In the genomic region with DNA sequence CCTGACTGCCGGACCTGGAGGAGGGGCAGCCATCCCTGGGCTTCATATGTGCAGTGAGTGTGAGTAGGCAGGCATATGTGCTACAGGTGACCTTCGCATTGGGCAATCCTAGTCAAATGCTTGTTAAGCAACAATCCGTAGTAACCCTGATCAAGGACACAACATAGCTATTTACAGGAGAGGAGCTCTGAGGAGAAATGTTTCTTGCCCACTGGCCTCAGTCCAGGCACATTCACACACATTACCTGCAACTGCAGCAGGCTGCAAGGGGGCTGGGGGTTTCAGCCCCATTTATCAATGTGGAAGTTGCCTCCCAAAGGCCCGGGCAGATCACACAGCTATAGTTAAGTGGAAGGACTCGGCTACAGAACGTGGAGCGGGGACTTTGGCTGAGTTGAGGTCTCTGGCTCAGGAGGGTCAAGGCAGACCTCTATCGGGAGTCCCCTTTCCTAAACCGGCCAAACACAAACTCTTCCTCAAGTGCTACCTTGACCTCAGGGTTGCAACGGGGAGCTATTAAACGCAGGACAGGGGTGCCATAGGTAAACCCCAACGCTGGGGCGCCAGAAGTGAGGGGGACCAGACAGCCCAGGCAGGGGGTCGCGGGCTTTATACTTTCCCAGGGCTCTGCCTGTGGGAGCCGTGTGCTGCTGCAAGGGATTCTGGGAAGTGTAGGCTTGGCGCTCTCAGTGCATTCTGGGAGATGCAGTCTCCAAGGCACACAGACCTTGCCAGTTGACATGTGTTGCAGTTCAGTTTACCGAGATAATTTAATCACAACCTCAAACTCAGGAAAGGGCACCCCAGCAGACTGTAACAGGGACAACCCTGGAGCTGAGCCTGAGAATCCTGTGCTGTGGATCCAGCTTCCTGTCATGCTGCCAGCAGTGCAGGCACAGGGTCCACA, we compare ENCODE assay signal across 8 cellular contexts. TPM values are rescaled to one million over a fixed set of nuclear protein-coding genes. Genes with fewer than 3 reads are reported as not detected.
A peak's percentile ranks its signal among the peaks of the same experiment; 100 is the strongest.
DNase-seq lines count a peak whose midpoint lies in the region; ATAC-seq, FAIRE-seq and TF ChIP-seq lines count a peak whose summit lies in the region.

No MANE protein-coding gene starts in this region.

- TF ChIP-seq POLR2A in endothelial cell of umbilical vein (IDR thresholded peaks at IDR 0.05; ENCODE audit: low read depth, low read length) (peak; percentile 63), suprapubic skin (IDR thresholded peaks at IDR 0.05) (no peak)

- H3K4me3 ChIP-seq in endothelial cell of umbilical vein (replicated peaks in 1 of 3; ENCODE audit: insufficient read depth in 1 of 3, low read depth in 1 of 3, low read length in 3 of 3) (peak overlapping the region in 1 of 3 experiments; percentile 8), mucosa of descending colon (no peak overlapping the region), suprapubic skin (peak overlapping the region; percentile 37)

- no peaks in the 10 kb centered on the region for H3K9me3 Mint-ChIP-seq in activated CD4-positive, alpha-beta T cell treated with anti-CD3 and anti-CD28 coated beads, Interleukin-2, amount 10 ng/mL, durations not matched to agents 24 days and 14 days

- H3K4me2 ChIP-seq in endothelial cell of umbilical vein (ENCODE audit: insufficient read depth, low read length): peak overlapping the region; percentile 40

- H3K27ac ChIP-seq in endothelial cell of umbilical vein (ENCODE audit: insufficient read depth, low read depth, low read length): no peak overlapping the region
- no peak overlapping the region for H3K27ac ChIP-seq in suprapubic skin

- H3K9ac ChIP-seq in endothelial cell of umbilical vein (replicated peaks; ENCODE audit: extremely low read depth, insufficient read depth, low read length): no peak overlapping the region

- intact Hi-C loops in activated CD4-positive, alpha-beta T cell treated with anti-CD3 and anti-CD28 coated beads, Interleukin-2, amount 10 ng/mL, durations not matched to agents 24 days and 14 days (cut with micrococcal nuclease): no loop called here
- intact Hi-C loops in endothelial cell of umbilical vein (cut with micrococcal nuclease): loop anchor here (2.0 to 5.0 kb wide), 3 partner anchors 76 to 261 kb away; partner anchors contain the start of genes ATRAID, GTF3C2 and SLC5A6
- intact Hi-C loops in mucosa of descending colon (cut with DNase I, micrococcal nuclease): loop anchor here (10.0 kb wide), 3 partner anchors 109 to 189 kb away; partner anchors contain the start of genes ATRAID (in 1 of the 2), CAD (in 1 of the 2), SLC5A6 (in 1 of the 2) and TRIM54 (in 1 of the 2)

- peaks cover 3% of the 10 kb centered on the region for H3K36me3 Mint-ChIP-seq in activated CD4-positive, alpha-beta T cell treated with anti-CD3 and anti-CD28 coated beads, Interleukin-2, amount 10 ng/mL, durations not matched to agents 24 days and 14 days (ENCODE audit: low read depth)

- peak overlapping the region; percentile 71 for H3K4me3 Mint-ChIP-seq in activated CD4-positive, alpha-beta T cell treated with anti-CD3 and anti-CD28 coated beads, Interleukin-2, amount 10 ng/mL, durations not matched to agents 24 days and 14 days

- WGBS in suprapubic skin: 10% methylated on average over 10 of the region's 18 CpGs

- no peaks in the 10 kb centered on the region for H4K20me1 ChIP-seq in endothelial cell of umbilical vein (replicated peaks; ENCODE audit: control insufficient read depth, extremely low read depth, insufficient read depth, low read length)

- peak overlapping the region; percentile 71 for H2AFZ ChIP-seq in endothelial cell of umbilical vein (ENCODE audit: low read depth, low read length)

- H3K36me3 ChIP-seq in endothelial cell of umbilical vein (ENCODE audit: control insufficient read depth in 2 of 2, extremely low read depth in 1 of 2, insufficient read depth in 2 of 2, low read length in 2 of 2) (no peaks in the 10 kb centered on the region), mucosa of descending colon (ENCODE audit: low read depth) (no peaks in the 10 kb centered on the region), suprapubic skin (no peaks in the 10 kb centered on the region)

- POLR2A ChIA-PET in endothelial cell of umbilical vein (lab: Charles Lee): interaction anchor here (0.5 kb wide), 1 partner anchor 115 kb away, joined by 4 read pairs; no protein-coding TSS in a partner anchor

- TF ChIP-seq CTCF in endothelial cell of umbilical vein (IDR thresholded peaks at IDR 0.05; ENCODE audit: extremely low read depth in 1 of 2, insufficient read depth in 1 of 2, low read depth in 1 of 2, low read length in 2 of 2) (no peak), mucosa of descending colon (IDR thresholded peaks at IDR 0.05) (no peak), suprapubic skin (IDR thresholded peaks at IDR 0.05) (no peak)

- H3K4me1 ChIP-seq in endothelial cell of umbilical vein (ENCODE audit: control insufficient read depth, extremely low read depth, insufficient read depth, low read length): no peaks in the 10 kb centered on the region
- peaks cover 10% of the 10 kb centered on the region for H3K4me1 ChIP-seq in mucosa of descending colon (ENCODE audit: low read depth)
- H3K4me1 ChIP-seq in suprapubic skin: peaks cover 10% of the 10 kb centered on the region

- H3K9me3 ChIP-seq in endothelial cell of umbilical vein (replicated peaks; ENCODE audit: control insufficient read depth, insufficient read depth, low read length): no peaks in the 10 kb centered on the region
- H3K9me3 ChIP-seq in mucosa of descending colon: no peaks in the 10 kb centered on the region
- no peaks in the 10 kb centered on the region for H3K9me3 ChIP-seq in suprapubic skin

- H3K79me2 ChIP-seq in endothelial cell of umbilical vein (ENCODE audit: control insufficient read depth, insufficient read depth, low read length): no peaks in the 10 kb centered on the region

- H3K27me3 ChIP-seq in endothelial cell of umbilical vein (ENCODE audit: control insufficient read depth in 2 of 2, insufficient read depth in 2 of 2, low read length in 2 of 2) (no peaks in the 10 kb centered on the region), suprapubic skin (no peaks in the 10 kb centered on the region)

- DNase-seq in activated CD8-positive, alpha-beta memory T cell treated with anti-CD3 and anti-CD28 coated beads for 24 hours: peak; percentile 73
- DNase-seq in activated CD8-positive, alpha-beta memory T cell treated with anti-CD3 and anti-CD28 coated beads, Interleukin-2, amount 50 U/mL, for 4 hours: no peak
- DNase-seq in MV-4-11 (lab: John Stamatoyannopoulos, UW) (peak; percentile 64), endothelial cell of umbilical vein (ENCODE audit: low read depth, low spot score) (peak; percentile 71), mucosa of descending colon (peak; percentile 58 to 75 (median 60)), suprapubic skin (ENCODE audit: low spot score in 2 of 2) (no peak)
- DNase-seq in activated CD4-positive, alpha-beta T cell treated with anti-CD3 and anti-CD28 coated beads, Interleukin-2, amount 10 ng/mL, durations not matched to agents 24 days and 14 days: peak; percentile 85

- no peaks in the 10 kb centered on the region for H3K9me1 ChIP-seq in endothelial cell of umbilical vein (replicated peaks; ENCODE audit: control insufficient read depth, extremely low read depth, insufficient read depth, low read length)

- FAIRE-seq in endothelial cell of umbilical vein (lab: Jason Lieb, UNC): peak; percentile 98

- TF ChIP-seq EP300 in suprapubic skin (IDR thresholded peaks at IDR 0.05): no peak

- no TSS peak for BruUV-seq in endothelial cell of umbilical vein (replicated peaks; lab: Mats Ljungman, UMichigan)

- H3K27me3 Mint-ChIP-seq in activated CD4-positive, alpha-beta T cell treated with anti-CD3 and anti-CD28 coated beads, Interleukin-2, amount 10 ng/mL, durations not matched to agents 24 days and 14 days: no peaks in the 10 kb centered on the region

- peaks cover 15% of the 10 kb centered on the region for H3K4me1 Mint-ChIP-seq in activated CD4-positive, alpha-beta T cell treated with anti-CD3 and anti-CD28 coated beads, Interleukin-2, amount 10 ng/mL, durations not matched to agents 24 days and 14 days

- ATAC-seq in mucosa of descending colon: peak; percentile 71
- no peak for ATAC-seq in GM21529 (IDR thresholded peaks at IDR 0.05; ENCODE audit: unreplicated experiment)

- H3K27ac Mint-ChIP-seq in activated CD4-positive, alpha-beta T cell treated with anti-CD3 and anti-CD28 coated beads, Interleukin-2, amount 10 ng/mL, durations not matched to agents 24 days and 14 days: peak overlapping the region; percentile 48

- CTCF ChIA-PET in endothelial cell of umbilical vein (lab: Charles Lee): interaction anchor here (1.1 to 8.2 kb wide), 9 partner anchors 9 to 250 kb away, joined by 3 to 152 read pairs (median 4); no protein-coding TSS in a partner anchor

- dilution Hi-C loops in endothelial cell of umbilical vein (cut with MboI; ENCODE audit: extremely low pct_ligation_motif_present, low sequenced_read_pairs): no loop called here

RNA-seq across cellular contexts. Expression of gene KHK, which starts 9.4 kb away (rescaled TPM):
- 13.4 and 13.9 TPM in 2 replicates for total RNA-seq in activated CD4-positive, alpha-beta T cell treated with anti-CD3 and anti-CD28 coated beads, Interleukin-2, amount 10 ng/mL, durations not matched to agents 24 days and 14 days
- total RNA-seq in endothelial cell of umbilical vein: 3.7 and 4.4 TPM in 2 replicates
- 2.4 and 2.9 TPM in 2 replicates for polyA plus RNA-seq in endothelial cell of umbilical vein
- polyA plus RNA-seq in endothelial cell of umbilical vein (2011; cell fraction: cytosol; rRNA removed): 2.3 and 2.6 TPM in 2 replicates
- 2.3 and 2.6 TPM in 2 replicates for polyA plus RNA-seq in endothelial cell of umbilical vein (2011; cell fraction: nucleus; rRNA removed)
- 3.0 and 3.6 TPM in 2 replicates for polyA plus RNA-seq in endothelial cell of umbilical vein (2012)
- 2.4 and 3.2 TPM in 2 replicates for polyA minus RNA-seq in endothelial cell of umbilical vein
- polyA minus RNA-seq in endothelial cell of umbilical vein (2011; cell fraction: cytosol; rRNA and poly(A)+ RNA removed): 2.3 TPM
- 0.67 and 1.3 TPM in 2 replicates for polyA minus RNA-seq in endothelial cell of umbilical vein (2011; cell fraction: nucleus; rRNA and poly(A)+ RNA removed)
- total RNA-seq in mucosa of descending colon: 10 to 100 TPM in 1 of 3 donors, 1 to 10 TPM in 2; 6.3 to 14.7 (median 8.1) TPM
- 1 to 10 TPM; 2.8 to 6.3 (median 3.8) TPM for total RNA-seq in suprapubic skin

RNA-seq across cellular contexts. Expression of gene EMILIN1, which starts 17.6 kb away (rescaled TPM):
- total RNA-seq in activated CD4-positive, alpha-beta T cell treated with anti-CD3 and anti-CD28 coated beads, Interleukin-2, amount 10 ng/mL, durations not matched to agents 24 days and 14 days: 1.1 and 1.4 TPM in 2 replicates
- total RNA-seq in endothelial cell of umbilical vein: 4.1 and 16.6 TPM in 2 replicates
- polyA plus RNA-seq in endothelial cell of umbilical vein: 11.7 and 15.5 TPM in 2 replicates
- polyA plus RNA-seq in endothelial cell of umbilical vein (2011; cell fraction: cytosol; rRNA removed): 4.1 and 8.0 TPM in 2 replicates
- 4.8 and 5.2 TPM in 2 replicates for polyA plus RNA-seq in endothelial cell of umbilical vein (2011; cell fraction: nucleus; rRNA removed)
- polyA plus RNA-seq in endothelial cell of umbilical vein (2012): 0.24 and 0.33 TPM in 2 replicates
- 5.9 and 6.2 TPM in 2 replicates for polyA minus RNA-seq in endothelial cell of umbilical vein
- polyA minus RNA-seq in endothelial cell of umbilical vein (2011; cell fraction: cytosol; rRNA and poly(A)+ RNA removed): 1.3 TPM
- polyA minus RNA-seq in endothelial cell of umbilical vein (2011; cell fraction: nucleus; rRNA and poly(A)+ RNA removed): 1.1 and 3.7 TPM in 2 replicates
- 100 to 1,000 TPM in 1 of 3 donors, 10 to 100 TPM in 2; 12.1 to 256 (median 42.3) TPM for total RNA-seq in mucosa of descending colon
- total RNA-seq in suprapubic skin: 10 to 100 TPM in 1 of 4 donors, 1 to 10 TPM in 3; 3.0 to 13.8 (median 5.8) TPM

RNA-seq across cellular contexts. Expression of gene CGREF1, which starts 22.9 kb away (rescaled TPM):
- total RNA-seq in activated CD4-positive, alpha-beta T cell treated with anti-CD3 and anti-CD28 coated beads, Interleukin-2, amount 10 ng/mL, durations not matched to agents 24 days and 14 days: 14.4 and 15.1 TPM in 2 replicates
- total RNA-seq in endothelial cell of umbilical vein (4.0 and 5.8 TPM in 2 replicates), mucosa of descending colon (1 to 10 TPM in 2 of 3 donors, under 1 TPM in 1; 0.41 to 1.9 (median 1.5) TPM), suprapubic skin (1 to 10 TPM; 1.1 to 4.2 (median 2.6) TPM)
- 2.7 and 2.9 TPM in 2 replicates for polyA plus RNA-seq in endothelial cell of umbilical vein
- 3.0 and 3.1 TPM in 2 replicates for polyA plus RNA-seq in endothelial cell of umbilical vein (2011; cell fraction: cytosol; rRNA removed)
- 2.0 and 2.9 TPM in 2 replicates for polyA plus RNA-seq in endothelial cell of umbilical vein (2011; cell fraction: nucleus; rRNA removed)
- polyA plus RNA-seq in endothelial cell of umbilical vein (2012): 8.2 and 17.6 TPM in 2 replicates
- polyA minus RNA-seq in endothelial cell of umbilical vein: 1.2 TPM in 2 replicates
- polyA minus RNA-seq in endothelial cell of umbilical vein (2011; cell fraction: cytosol; rRNA and poly(A)+ RNA removed): not detected
- 0.67 and 1.3 TPM in 2 replicates for polyA minus RNA-seq in endothelial cell of umbilical vein (2011; cell fraction: nucleus; rRNA and poly(A)+ RNA removed)

RNA-seq across cellular contexts. Expression of gene OST4, which starts 24.5 kb away (rescaled TPM):
- 314 and 326 TPM in 2 replicates for total RNA-seq in activated CD4-positive, alpha-beta T cell treated with anti-CD3 and anti-CD28 coated beads, Interleukin-2, amount 10 ng/mL, durations not matched to agents 24 days and 14 days
- total RNA-seq in endothelial cell of umbilical vein: 415 TPM in 2 replicates
- 1,189 and 2,226 TPM in 2 replicates for polyA plus RNA-seq in endothelial cell of umbilical vein
- 1,348 and 1,433 TPM in 2 replicates for polyA plus RNA-seq in endothelial cell of umbilical vein (2011; cell fraction: cytosol; rRNA removed)
- 218 and 389 TPM in 2 replicates for polyA plus RNA-seq in endothelial cell of umbilical vein (2011; cell fraction: nucleus; rRNA removed)
- polyA plus RNA-seq in endothelial cell of umbilical vein (2012): 649 and 891 TPM in 2 replicates
- polyA minus RNA-seq in endothelial cell of umbilical vein: 480 and 482 TPM in 2 replicates
- 271 TPM for polyA minus RNA-seq in endothelial cell of umbilical vein (2011; cell fraction: cytosol; rRNA and poly(A)+ RNA removed)
- 72.7 and 111 TPM in 2 replicates for polyA minus RNA-seq in endothelial cell of umbilical vein (2011; cell fraction: nucleus; rRNA and poly(A)+ RNA removed)
- 100 to 1,000 TPM; 245 to 280 (median 254) TPM for total RNA-seq in mucosa of descending colon
- 100 to 1,000 TPM in 3 of 4 donors, 10 to 100 TPM in 1; 70.8 to 225 (median 199) TPM for total RNA-seq in suprapubic skin

RNA-seq across cellular contexts. Expression of gene ABHD1, which starts 27.6 kb away (rescaled TPM):
- total RNA-seq in activated CD4-positive, alpha-beta T cell treated with anti-CD3 and anti-CD28 coated beads, Interleukin-2, amount 10 ng/mL, durations not matched to agents 24 days and 14 days: 0.23 and 0.28 TPM in 2 replicates
- total RNA-seq in endothelial cell of umbilical vein (not detected in 2 replicates), mucosa of descending colon (under 1 TPM in 2 of 3 donors, not detected in 1; 0.19 to 0.22 TPM), suprapubic skin (not detected)
- polyA plus RNA-seq in endothelial cell of umbilical vein: 0.07 and 0.41 TPM in 2 replicates
- polyA plus RNA-seq in endothelial cell of umbilical vein (2011; cell fraction: cytosol; rRNA removed): 0.10 and 0.25 TPM in 2 replicates
- polyA plus RNA-seq in endothelial cell of umbilical vein (2011; cell fraction: nucleus; rRNA removed): 0.21 and 0.43 TPM in 2 replicates
- 0.26 and 0.76 TPM in 2 replicates for polyA plus RNA-seq in endothelial cell of umbilical vein (2012)
- polyA minus RNA-seq in endothelial cell of umbilical vein: 0.39 TPM in 1 of 2 replicates, not detected in the other
- polyA minus RNA-seq in endothelial cell of umbilical vein (2011; cell fraction: cytosol; rRNA and poly(A)+ RNA removed): not detected
- polyA minus RNA-seq in endothelial cell of umbilical vein (2011; cell fraction: nucleus; rRNA and poly(A)+ RNA removed): 0.14 TPM in 1 of 2 replicates, not detected in the other

Comparison
In these comparisons a context has a peak if more than half of its experiments do, and no peak if none do; other contexts are left out.
1. DNase-seq: peak in activated CD8-positive, alpha-beta memory T cell treated with anti-CD3 and anti-CD28 coated beads for 24 hours (single experiment), MV-4-11 (single experiment), activated CD4-positive, alpha-beta T cell treated with anti-CD3 and anti-CD28 coated beads, Interleukin-2, amount 10 ng/mL, durations not matched to agents 24 days and 14 days (single experiment), endothelial cell of umbilical vein (single experiment) and mucosa of descending colon (3 of 3); none in activated CD8-positive, alpha-beta memory T cell treated with anti-CD3 and anti-CD28 coated beads, Interleukin-2, amount 50 U/mL, for 4 hours (single experiment) and suprapubic skin (0 of 2).